17 cellular contexts compared by ENCODE assay signal in the genomic region with DNA sequence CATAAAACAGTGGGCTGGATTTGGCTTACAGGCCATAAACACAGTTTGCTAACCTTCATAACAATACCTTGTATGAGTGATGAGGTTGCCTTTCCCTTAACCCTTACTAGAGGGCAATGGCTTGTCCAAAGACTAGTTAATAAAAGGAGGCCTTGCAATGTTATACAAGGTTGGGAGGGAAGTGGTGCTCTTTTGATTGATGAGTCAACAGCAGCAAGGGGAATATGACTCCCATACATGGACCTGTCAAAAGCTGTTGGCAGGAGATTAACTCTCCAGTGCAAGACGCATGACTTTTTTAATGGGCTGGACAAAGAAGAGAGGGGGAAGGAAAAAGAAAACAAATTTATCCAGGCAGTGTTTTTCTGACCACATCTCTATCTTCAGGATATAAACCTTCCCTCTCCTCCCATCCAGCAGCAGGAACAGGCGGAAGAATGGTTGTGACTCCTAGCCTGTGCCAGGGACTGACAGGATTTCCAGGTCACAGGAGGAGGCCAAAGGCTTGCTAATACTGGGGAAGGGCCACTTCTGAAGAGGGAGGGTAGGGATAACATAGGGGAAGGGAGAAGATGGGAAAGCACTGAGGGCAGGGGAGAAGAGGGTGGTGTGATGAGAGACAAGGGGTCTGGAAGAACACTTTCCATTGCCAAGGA. TPM values are rescaled to one million over a fixed set of nuclear protein-coding genes. Genes with fewer than 3 reads are reported as not detected.
A peak's percentile ranks its signal among the peaks of the same experiment; 100 is the strongest.
DNase-seq lines count a peak whose midpoint lies in the region; ATAC-seq and TF ChIP-seq lines count a peak whose summit lies in the region.
"Had no signal": no experiment of that assay in that cellular context is flagged by ENCODE, and none has a peak within 500 bp of the region (broad histone marks: within the 10 kb centered on the region; RNA-seq: fewer than 3 reads in every experiment).

No MANE protein-coding gene starts in this region.

- BruUV-seq in MCF 10A (replicated peaks; lab: Mats Ljungman, UMichigan), result no TSS peak

- H3K4me3 ChIP-seq in breast epithelium (no peak overlapping the region), fibroblast of pulmonary artery (replicated peaks; ENCODE audit: low read depth, low read length) (no peak overlapping the region)
- H3K4me3 ChIP-seq: upper lobe of left lung had no signal

- DNase-seq in MCF 10A (ENCODE audit: unreplicated experiment), result peak; percentile 65
- no peak for DNase-seq in breast epithelium (ENCODE audit: low spot score in 2 of 2)
- DNase-seq in WTC11 (ENCODE audit: low spot score), result no peak
- peak; percentile 82 for DNase-seq in fibroblast of pulmonary artery (ENCODE audit: low read depth)
- peak; percentile 85 for DNase-seq in stromal cell of bone marrow (ENCODE audit: low read depth)
- DNase-seq in NCI-H524 (lab: John Stamatoyannopoulos, UW), result no peak
- DNase-seq in COR-L47 (lab: John Stamatoyannopoulos, UW), result no peak
- no peak for DNase-seq in UCSD-AML1 (lab: John Stamatoyannopoulos, UW; ENCODE audit: unreplicated experiment)
- DNase-seq: hypothalamus; mesendoderm; NCI-H1105; NCI-H526 treated with DMSO at 0.1 percent for 48 hours; SIG-M5; stimulated activated CD8-positive, alpha-beta memory T cell treated with anti-CD3 and anti-CD28 coated beads, Interleukin-4, amount 100 ng/mL, for 48 hours; upper lobe of left lung had no signal

- H3K27ac ChIP-seq in breast epithelium, result no peak overlapping the region
- H3K27ac ChIP-seq: upper lobe of left lung had no signal

- H3K9me3 ChIP-seq in breast epithelium, result no peaks in the 10 kb centered on the region
- H3K9me3 ChIP-seq: upper lobe of left lung had no signal

- H3K4me3 Mint-ChIP-seq in MCF 10A (ENCODE audit: unreplicated experiment) (no peak overlapping the region), WTC11 (no peak overlapping the region)

- H3K4me1 ChIP-seq in breast epithelium, result no peaks in the 10 kb centered on the region
- H3K4me1 ChIP-seq: upper lobe of left lung had no signal

- peak; percentile 76 for ATAC-seq in WTC11

- intact Hi-C loops in MCF 10A (cut with micrococcal nuclease), result loop anchor here (10.0 kb wide), 1 partner anchor 1227 kb away; no protein-coding TSS in a partner anchor
- intact Hi-C loops in breast epithelium (cut with DNase I; ENCODE audit: low total_unique reads), result loop anchor here (2.0 kb wide), 1 partner anchor 19 kb away; no protein-coding TSS in a partner anchor

- H3K36me3 Mint-ChIP-seq in MCF 10A (ENCODE audit: insufficient read depth, unreplicated experiment) (no peaks in the 10 kb centered on the region), WTC11 (no peaks in the 10 kb centered on the region)

- no peaks in the 10 kb centered on the region for H3K36me3 ChIP-seq in breast epithelium
- H3K36me3 ChIP-seq: upper lobe of left lung had no signal

- POLR2A ChIA-PET in MCF 10A (lab: Yijun Ruan, JAX), result interaction anchor here (0.8 kb wide), 1 partner anchor 76 kb away, joined by 3 read pairs; a partner anchor contains a TSS
- POLR2A ChIA-PET in WTC11 (lab: Charles Lee), result no interaction called here

- H3K9me3 Mint-ChIP-seq in MCF 10A (ENCODE audit: unreplicated experiment), result no peaks in the 10 kb centered on the region
- no peaks in the 10 kb centered on the region for H3K9me3 Mint-ChIP-seq in WTC11

- H3K4me1 Mint-ChIP-seq in MCF 10A (ENCODE audit: insufficient read depth, unreplicated experiment), result peaks cover 6% of the 10 kb centered on the region
- peaks cover 6% of the 10 kb centered on the region for H3K4me1 Mint-ChIP-seq in WTC11

- no peak for TF ChIP-seq CTCF in MCF 10A (IDR thresholded peaks at IDR 0.05; ENCODE audit: unreplicated experiment)
- no peak for TF ChIP-seq CTCF in breast epithelium (IDR thresholded peaks at IDR 0.05)
- TF ChIP-seq CTCF in WTC11 (IDR thresholded peaks at IDR 0.05), result no peak
- no peak for TF ChIP-seq CTCF in fibroblast of pulmonary artery (IDR thresholded peaks at IDR 0.05; ENCODE audit: low read length, missing control alignments)

- H3K27ac Mint-ChIP-seq in MCF 10A (ENCODE audit: low read depth, unreplicated experiment) (no peak overlapping the region), WTC11 (no peak overlapping the region)

- CTCF ChIA-PET in MCF 10A (lab: Yijun Ruan, JAX) (interaction anchor here (0.6 kb wide), 1 partner anchor 391 kb away, joined by 3 read pairs; no protein-coding TSS in a partner anchor), WTC11 (lab: Charles Lee) (interaction anchor here (1.0 kb wide), 1 partner anchor 653 kb away, joined by 3 read pairs; a partner anchor contains a TSS)

- no peaks in the 10 kb centered on the region for H3K27me3 Mint-ChIP-seq in MCF 10A (ENCODE audit: insufficient read depth, unreplicated experiment)
- no peaks in the 10 kb centered on the region for H3K27me3 Mint-ChIP-seq in WTC11 (ENCODE audit: low read depth)

- no peaks in the 10 kb centered on the region for H3K27me3 ChIP-seq in breast epithelium
- H3K27me3 ChIP-seq: upper lobe of left lung had no signal

- no peak for TF ChIP-seq POLR2A in breast epithelium (IDR thresholded peaks at IDR 0.05)

TF ChIP-seq in WTC11, 78 proteins besides CTCF, POLR2A, EP300 and RAD21:
- TF ChIP-seq, protein P1, sequence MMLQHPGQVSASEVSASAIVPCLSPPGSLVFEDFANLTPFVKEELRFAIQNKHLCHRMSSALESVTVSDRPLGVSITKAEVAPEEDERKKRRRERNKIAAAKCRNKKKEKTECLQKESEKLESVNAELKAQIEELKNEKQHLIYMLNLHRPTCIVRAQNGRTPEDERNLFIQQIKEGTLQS (CRISPR knock-in tag; conservative IDR thresholded peaks at IDR 0.05), result no peak

RNA-seq across cellular contexts. Expression of a gene that starts 35.2 kb away (rescaled TPM):
- total RNA-seq in MCF 10A (2022) (0.72 and 1.1 TPM in 2 replicates), breast epithelium (not detected), WTC11 (2021) (not detected in 3 replicates)
- total RNA-seq: A673, osteocyte, upper lobe of left lung had no signal

Comparison
In these comparisons a context has a peak if more than half of its experiments do, and no peak if none do; other contexts are left out.
1. DNase-seq: peak in MCF 10A (single experiment), fibroblast of pulmonary artery (single experiment) and stromal cell of bone marrow (single experiment); none in breast epithelium (0 of 2), WTC11 (single experiment), NCI-H524 (0 of 2), COR-L47 (single experiment) and UCSD-AML1 (single experiment).